In the genomic region with DNA sequence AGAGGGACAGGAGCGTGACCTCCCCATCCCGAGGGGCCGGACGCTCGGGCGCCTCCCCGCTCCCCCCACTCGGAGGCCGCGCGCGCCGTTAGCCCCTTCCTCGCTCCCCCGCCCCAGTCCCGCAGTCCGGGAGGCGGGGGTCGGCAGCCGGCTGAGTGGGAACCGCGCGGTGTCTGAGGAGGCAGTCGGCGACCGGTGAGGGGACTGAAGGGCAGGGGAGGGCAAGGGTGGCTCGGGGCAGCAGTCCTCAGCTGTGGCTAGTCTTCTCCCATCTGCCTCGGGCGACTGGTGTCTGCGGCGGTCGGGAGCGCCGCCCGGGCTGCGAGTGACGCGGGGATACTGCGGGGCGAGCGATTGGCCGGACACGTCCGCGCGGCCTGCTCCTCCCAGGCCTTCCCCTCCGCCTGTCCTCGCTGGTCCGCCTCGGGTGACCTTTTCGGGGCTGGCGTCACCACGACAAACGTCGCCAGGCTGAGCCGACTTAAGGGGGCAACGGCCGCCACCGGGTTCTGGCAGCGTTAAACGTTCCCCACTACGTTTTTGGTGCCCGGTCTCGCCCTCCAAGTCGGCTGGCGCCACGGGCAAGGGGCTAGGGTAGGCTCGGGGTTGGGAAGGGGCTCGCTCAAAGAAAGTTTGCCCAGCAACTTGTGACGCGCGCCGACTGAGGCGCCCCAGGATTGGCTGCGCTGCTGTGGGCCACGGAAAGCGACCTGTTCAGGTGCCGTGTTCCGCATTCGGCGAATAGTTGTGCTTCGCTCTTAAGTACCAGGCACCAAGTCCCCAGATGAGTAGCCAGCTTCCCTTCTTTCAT, we compare ENCODE assay signal across 1 cellular context.
TF ChIP-seq lines count a peak whose summit lies in the region.

No MANE protein-coding gene starts in this region.

TF ChIP-seq in A549, 52 proteins besides CTCF, POLR2A, EP300 and RAD21 (continued from another document):
- no peak; the same call in 1 of the 2 replicates for TF ChIP-seq TFCP2L1 (CRISPR knock-in tag; IDR thresholded peaks at IDR 0.05)
- no peak for TF ChIP-seq NFE2L2 (conservative IDR thresholded peaks at IDR 0.05; ENCODE audit: low read length)
- TF ChIP-seq ZC3H11A (IDR thresholded peaks at IDR 0.05) = no peak
- no peak for TF ChIP-seq NR3C1 (IDR thresholded peaks at IDR 0.05)
- no peak for TF ChIP-seq RARB (CRISPR knock-in tag; IDR thresholded peaks at IDR 0.05)
- no peak for TF ChIP-seq ZSCAN20 (CRISPR knock-in tag; IDR thresholded peaks at IDR 0.05)
- no peak for TF ChIP-seq KDM1A (IDR thresholded peaks at IDR 0.05; ENCODE audit: low read depth)
- TF ChIP-seq MAZ (IDR thresholded peaks at IDR 0.05; ENCODE audit: borderline replicate concordance, low read depth, low read length) = no peak
- TF ChIP-seq, protein P1, sequence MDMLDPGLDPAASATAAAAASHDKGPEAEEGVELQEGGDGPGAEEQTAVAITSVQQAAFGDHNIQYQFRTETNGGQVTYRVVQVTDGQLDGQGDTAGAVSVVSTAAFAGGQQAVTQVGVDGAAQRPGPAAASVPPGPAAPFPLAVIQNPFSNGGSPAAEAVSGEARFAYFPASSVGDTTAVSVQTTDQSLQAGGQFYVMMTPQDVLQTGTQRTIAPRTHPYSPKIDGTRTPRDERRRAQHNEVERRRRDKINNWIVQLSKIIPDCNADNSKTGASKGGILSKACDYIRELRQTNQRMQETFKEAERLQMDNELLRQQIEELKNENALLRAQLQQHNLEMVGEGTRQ (IDR thresholded peaks at IDR 0.05) = no peak
- TF ChIP-seq HOXB13 (CRISPR knock-in tag; IDR thresholded peaks at IDR 0.05; ENCODE audit: low read depth) = no peak
- peak; percentile 88 for TF ChIP-seq PHF8 (IDR thresholded peaks at IDR 0.05; ENCODE audit: borderline replicate concordance, low read depth)
- TF ChIP-seq HEYL (CRISPR knock-in tag; IDR thresholded peaks at IDR 0.05) = no peak
- TF ChIP-seq SREBF2 (IDR thresholded peaks at IDR 0.05) = no peak
- no peak for TF ChIP-seq HOXB5 (CRISPR knock-in tag; IDR thresholded peaks at IDR 0.05)
- no peak for TF ChIP-seq POLR2AphosphoS2 (conservative IDR thresholded peaks at IDR 0.05; ENCODE audit: low read length)
- no peak for TF ChIP-seq SMC3 (IDR thresholded peaks at IDR 0.05)
- no peak for TF ChIP-seq BHLHE40 (IDR thresholded peaks at IDR 0.05; ENCODE audit: low read depth, low read length)
- no peak for TF ChIP-seq TP53 (CRISPR knock-in tag; IDR thresholded peaks at IDR 0.05)
- 0 out of 2 replicates have a peak, but pooled peaks have one; percentile 34 for TF ChIP-seq GATA3 (IDR thresholded peaks at IDR 0.05; ENCODE audit: borderline replicate concordance)
- no peak for TF ChIP-seq CHD4 (IDR thresholded peaks at IDR 0.05; ENCODE audit: borderline replicate concordance)
- no peak for TF ChIP-seq HOXA7 (CRISPR knock-in tag; IDR thresholded peaks at IDR 0.05)
- no peak for TF ChIP-seq EHF (CRISPR knock-in tag; IDR thresholded peaks at IDR 0.05)
- TF ChIP-seq KDM5A (IDR thresholded peaks at IDR 0.05) = no peak
- no peak for TF ChIP-seq ZNF302 (CRISPR knock-in tag; IDR thresholded peaks at IDR 0.05)
- no peak for TF ChIP-seq HDAC2 (IDR thresholded peaks at IDR 0.05)
- TF ChIP-seq, protein P2, sequence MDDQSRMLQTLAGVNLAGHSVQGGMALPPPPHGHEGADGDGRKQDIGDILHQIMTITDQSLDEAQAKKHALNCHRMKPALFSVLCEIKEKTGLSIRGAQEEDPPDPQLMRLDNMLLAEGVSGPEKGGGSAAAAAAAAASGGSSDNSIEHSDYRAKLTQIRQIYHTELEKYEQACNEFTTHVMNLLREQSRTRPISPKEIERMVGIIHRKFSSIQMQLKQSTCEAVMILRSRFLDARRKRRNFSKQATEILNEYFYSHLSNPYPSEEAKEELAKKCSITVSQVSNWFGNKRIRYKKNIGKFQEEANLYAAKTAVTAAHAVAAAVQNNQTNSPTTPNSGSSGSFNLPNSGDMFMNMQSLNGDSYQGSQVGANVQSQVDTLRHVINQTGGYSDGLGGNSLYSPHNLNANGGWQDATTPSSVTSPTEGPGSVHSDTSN (IDR thresholded peaks at IDR 0.05) = 0 out of 2 replicates have a peak, but pooled peaks have one; percentile 45
- TF ChIP-seq NPAS2 (CRISPR knock-in tag; IDR thresholded peaks at IDR 0.05; ENCODE audit: borderline replicate concordance) = no peak
- no peak for TF ChIP-seq CHD2 (IDR thresholded peaks at IDR 0.05; ENCODE audit: low read length, partially characterized antibody)
- no peak for TF ChIP-seq FOXS1 (CRISPR knock-in tag; IDR thresholded peaks at IDR 0.05)
- peak; percentile 47; the same call in 1 of the 2 replicates for TF ChIP-seq HMGXB4 (CRISPR knock-in tag; IDR thresholded peaks at IDR 0.05; ENCODE audit: borderline replicate concordance)
- no peak for TF ChIP-seq CBX8 (IDR thresholded peaks at IDR 0.05)
- no peak for TF ChIP-seq FOSB (CRISPR knock-in tag; IDR thresholded peaks at IDR 0.05)
TF ChIP-seq in A549: peak in this region for 8.
